Comparison of ENCODE assay signal across 1 cellular context in genomic region chr4:2811830-2812599, GRCh38.
TF ChIP-seq lines count a peak whose summit lies in the region.

No MANE protein-coding gene starts in this region.

TF ChIP-seq in HepG2, 621 proteins besides CTCF, POLR2A, EP300 and RAD21 (continued from another document and continues in another):
- TF ChIP-seq, protein P1, sequence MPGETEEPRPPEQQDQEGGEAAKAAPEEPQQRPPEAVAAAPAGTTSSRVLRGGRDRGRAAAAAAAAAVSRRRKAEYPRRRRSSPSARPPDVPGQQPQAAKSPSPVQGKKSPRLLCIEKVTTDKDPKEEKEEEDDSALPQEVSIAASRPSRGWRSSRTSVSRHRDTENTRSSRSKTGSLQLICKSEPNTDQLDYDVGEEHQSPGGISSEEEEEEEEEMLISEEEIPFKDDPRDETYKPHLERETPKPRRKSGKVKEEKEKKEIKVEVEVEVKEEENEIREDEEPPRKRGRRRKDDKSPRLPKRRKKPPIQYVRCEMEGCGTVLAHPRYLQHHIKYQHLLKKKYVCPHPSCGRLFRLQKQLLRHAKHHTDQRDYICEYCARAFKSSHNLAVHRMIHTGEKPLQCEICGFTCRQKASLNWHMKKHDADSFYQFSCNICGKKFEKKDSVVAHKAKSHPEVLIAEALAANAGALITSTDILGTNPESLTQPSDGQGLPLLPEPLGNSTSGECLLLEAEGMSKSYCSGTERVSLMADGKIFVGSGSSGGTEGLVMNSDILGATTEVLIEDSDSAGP (CRISPR knock-in tag; IDR thresholded peaks at IDR 0.05; ENCODE audit: borderline replicate concordance): no peak
- TF ChIP-seq ZBTB46 (CRISPR knock-in tag; IDR thresholded peaks at IDR 0.05; ENCODE audit: borderline replicate concordance) (no peak), NFKB2 (CRISPR knock-in tag; IDR thresholded peaks at IDR 0.05; ENCODE audit: borderline replicate concordance) (peak; percentile 47; the same call in 1 of the 2 replicates), AGO2 (optimal IDR thresholded peaks at IDR 0.05; ENCODE audit: low read depth, low read length) (peak; percentile 67), RBFOX2 (IDR thresholded peaks at IDR 0.05; ENCODE audit: low read depth, low read length) (peak; percentile 59; the same call in 1 of the 2 replicates), ZNF660 (CRISPR knock-in tag; IDR thresholded peaks at IDR 0.05; ENCODE audit: borderline replicate concordance, low read depth) (no peak), TEAD3 (CRISPR knock-in tag; optimal IDR thresholded peaks at IDR 0.05; ENCODE audit: borderline replicate concordance) (peak; percentile 31), ZNF460 (CRISPR knock-in tag; IDR thresholded peaks at IDR 0.05; ENCODE audit: borderline replicate concordance) (no peak), ZNF17 (CRISPR knock-in tag; IDR thresholded peaks at IDR 0.05) (no peak), MEF2D (CRISPR knock-in tag; IDR thresholded peaks at IDR 0.05) (0 out of 2 replicates have a peak, but pooled peaks have one; percentile 20), ZFP41 (CRISPR knock-in tag; IDR thresholded peaks at IDR 0.05; ENCODE audit: borderline replicate concordance) (no peak), ZNF296 (CRISPR knock-in tag; conservative IDR thresholded peaks at IDR 0.05) (no peak), ZBTB49 (CRISPR knock-in tag; IDR thresholded peaks at IDR 0.05; ENCODE audit: borderline replicate concordance) (no peak), GABPA (IDR thresholded peaks at IDR 0.05; ENCODE audit: low read depth, low read length) (peak; percentile 56), GABPA (CRISPR knock-in tag; IDR thresholded peaks at IDR 0.05; ENCODE audit: low read depth) (peak; percentile 77), ZNF781 (CRISPR knock-in tag; IDR thresholded peaks at IDR 0.05; ENCODE audit: borderline replicate concordance, not compliant biosample characterization) (no peak), ZBTB38 (CRISPR knock-in tag; IDR thresholded peaks at IDR 0.05) (peak; percentile 83), YEATS2 (CRISPR knock-in tag; IDR thresholded peaks at IDR 0.05; ENCODE audit: borderline replicate concordance) (no peak), GATAD2A (CRISPR knock-in tag; IDR thresholded peaks at IDR 0.05) (no peak), NR2F6 (IDR thresholded peaks at IDR 0.05) (no peak), NR2F6 (CRISPR knock-in tag; IDR thresholded peaks at IDR 0.05) (no peak), RNF2 (conservative IDR thresholded peaks at IDR 0.05; ENCODE audit: low read depth) (no peak), CREB1 (IDR thresholded peaks at IDR 0.05) (no peak), CREB1 (CRISPR knock-in tag; IDR thresholded peaks at IDR 0.05) (no peak), ZNF772 (CRISPR knock-in tag; IDR thresholded peaks at IDR 0.05) (no peak), ESRRA (CRISPR knock-in tag; IDR thresholded peaks at IDR 0.05; ENCODE audit: low read depth) (0 out of 2 replicates have a peak, but pooled peaks have one; percentile 32), ZNF564 (CRISPR knock-in tag; IDR thresholded peaks at IDR 0.05) (no peak), BORCS8-MEF2B (CRISPR knock-in tag; IDR thresholded peaks at IDR 0.05) (0 out of 2 replicates have a peak, but pooled peaks have one; percentile 43), ZNF367 (CRISPR knock-in tag; IDR thresholded peaks at IDR 0.05; ENCODE audit: borderline replicate concordance) (no peak), MED1 (CRISPR knock-in tag; IDR thresholded peaks at IDR 0.05) (0 out of 2 replicates have a peak, but pooled peaks have one; percentile 12), ZNF552 (CRISPR knock-in tag; IDR thresholded peaks at IDR 0.05; ENCODE audit: borderline replicate concordance) (no peak), ZNF446 (CRISPR knock-in tag; IDR thresholded peaks at IDR 0.05) (no peak), MYNN (CRISPR knock-in tag; IDR thresholded peaks at IDR 0.05; ENCODE audit: low read depth) (no peak), ZNF556 (CRISPR knock-in tag; IDR thresholded peaks at IDR 0.05; ENCODE audit: borderline replicate concordance) (0 out of 2 replicates have a peak, but pooled peaks have one; percentile 21)
- TF ChIP-seq, protein P2, sequence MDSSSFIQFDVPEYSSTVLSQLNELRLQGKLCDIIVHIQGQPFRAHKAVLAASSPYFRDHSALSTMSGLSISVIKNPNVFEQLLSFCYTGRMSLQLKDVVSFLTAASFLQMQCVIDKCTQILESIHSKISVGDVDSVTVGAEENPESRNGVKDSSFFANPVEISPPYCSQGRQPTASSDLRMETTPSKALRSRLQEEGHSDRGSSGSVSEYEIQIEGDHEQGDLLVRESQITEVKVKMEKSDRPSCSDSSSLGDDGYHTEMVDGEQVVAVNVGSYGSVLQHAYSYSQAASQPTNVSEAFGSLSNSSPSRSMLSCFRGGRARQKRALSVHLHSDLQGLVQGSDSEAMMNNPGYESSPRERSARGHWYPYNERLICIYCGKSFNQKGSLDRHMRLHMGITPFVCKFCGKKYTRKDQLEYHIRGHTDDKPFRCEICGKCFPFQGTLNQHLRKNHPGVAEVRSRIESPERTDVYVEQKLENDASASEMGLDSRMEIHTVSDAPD (CRISPR knock-in tag; IDR thresholded peaks at IDR 0.05): no peak
- TF ChIP-seq, protein P3, sequence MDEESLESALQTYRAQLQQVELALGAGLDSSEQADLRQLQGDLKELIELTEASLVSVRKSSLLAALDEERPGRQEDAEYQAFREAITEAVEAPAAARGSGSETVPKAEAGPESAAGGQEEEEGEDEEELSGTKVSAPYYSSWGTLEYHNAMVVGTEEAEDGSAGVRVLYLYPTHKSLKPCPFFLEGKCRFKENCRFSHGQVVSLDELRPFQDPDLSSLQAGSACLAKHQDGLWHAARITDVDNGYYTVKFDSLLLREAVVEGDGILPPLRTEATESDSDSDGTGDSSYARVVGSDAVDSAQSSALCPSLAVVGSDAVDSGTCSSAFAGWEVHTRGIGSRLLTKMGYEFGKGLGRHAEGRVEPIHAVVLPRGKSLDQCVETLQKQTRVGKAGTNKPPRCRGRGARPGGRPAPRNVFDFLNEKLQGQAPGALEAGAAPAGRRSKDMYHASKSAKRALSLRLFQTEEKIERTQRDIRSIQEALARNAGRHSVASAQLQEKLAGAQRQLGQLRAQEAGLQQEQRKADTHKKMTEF (CRISPR knock-in tag; IDR thresholded peaks at IDR 0.05): 0 out of 2 replicates have a peak, but pooled peaks have one; percentile 29
- TF ChIP-seq, protein P4, sequence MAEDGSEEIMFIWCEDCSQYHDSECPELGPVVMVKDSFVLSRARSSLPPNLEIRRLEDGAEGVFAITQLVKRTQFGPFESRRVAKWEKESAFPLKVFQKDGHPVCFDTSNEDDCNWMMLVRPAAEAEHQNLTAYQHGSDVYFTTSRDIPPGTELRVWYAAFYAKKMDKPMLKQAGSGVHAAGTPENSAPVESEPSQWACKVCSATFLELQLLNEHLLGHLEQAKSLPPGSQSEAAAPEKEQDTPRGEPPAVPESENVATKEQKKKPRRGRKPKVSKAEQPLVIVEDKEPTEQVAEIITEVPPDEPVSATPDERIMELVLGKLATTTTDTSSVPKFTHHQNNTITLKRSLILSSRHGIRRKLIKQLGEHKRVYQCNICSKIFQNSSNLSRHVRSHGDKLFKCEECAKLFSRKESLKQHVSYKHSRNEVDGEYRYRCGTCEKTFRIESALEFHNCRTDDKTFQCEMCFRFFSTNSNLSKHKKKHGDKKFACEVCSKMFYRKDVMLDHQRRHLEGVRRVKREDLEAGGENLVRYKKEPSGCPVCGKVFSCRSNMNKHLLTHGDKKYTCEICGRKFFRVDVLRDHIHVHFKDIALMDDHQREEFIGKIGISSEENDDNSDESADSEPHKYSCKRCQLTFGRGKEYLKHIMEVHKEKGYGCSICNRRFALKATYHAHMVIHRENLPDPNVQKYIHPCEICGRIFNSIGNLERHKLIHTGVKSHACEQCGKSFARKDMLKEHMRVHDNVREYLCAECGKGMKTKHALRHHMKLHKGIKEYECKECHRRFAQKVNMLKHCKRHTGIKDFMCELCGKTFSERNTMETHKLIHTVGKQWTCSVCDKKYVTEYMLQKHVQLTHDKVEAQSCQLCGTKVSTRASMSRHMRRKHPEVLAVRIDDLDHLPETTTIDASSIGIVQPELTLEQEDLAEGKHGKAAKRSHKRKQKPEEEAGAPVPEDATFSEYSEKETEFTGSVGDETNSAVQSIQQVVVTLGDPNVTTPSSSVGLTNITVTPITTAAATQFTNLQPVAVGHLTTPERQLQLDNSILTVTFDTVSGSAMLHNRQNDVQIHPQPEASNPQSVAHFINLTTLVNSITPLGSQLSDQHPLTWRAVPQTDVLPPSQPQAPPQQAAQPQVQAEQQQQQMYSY (CRISPR knock-in tag; IDR thresholded peaks at IDR 0.05): peak; percentile 98
- TF ChIP-seq, protein P5, sequence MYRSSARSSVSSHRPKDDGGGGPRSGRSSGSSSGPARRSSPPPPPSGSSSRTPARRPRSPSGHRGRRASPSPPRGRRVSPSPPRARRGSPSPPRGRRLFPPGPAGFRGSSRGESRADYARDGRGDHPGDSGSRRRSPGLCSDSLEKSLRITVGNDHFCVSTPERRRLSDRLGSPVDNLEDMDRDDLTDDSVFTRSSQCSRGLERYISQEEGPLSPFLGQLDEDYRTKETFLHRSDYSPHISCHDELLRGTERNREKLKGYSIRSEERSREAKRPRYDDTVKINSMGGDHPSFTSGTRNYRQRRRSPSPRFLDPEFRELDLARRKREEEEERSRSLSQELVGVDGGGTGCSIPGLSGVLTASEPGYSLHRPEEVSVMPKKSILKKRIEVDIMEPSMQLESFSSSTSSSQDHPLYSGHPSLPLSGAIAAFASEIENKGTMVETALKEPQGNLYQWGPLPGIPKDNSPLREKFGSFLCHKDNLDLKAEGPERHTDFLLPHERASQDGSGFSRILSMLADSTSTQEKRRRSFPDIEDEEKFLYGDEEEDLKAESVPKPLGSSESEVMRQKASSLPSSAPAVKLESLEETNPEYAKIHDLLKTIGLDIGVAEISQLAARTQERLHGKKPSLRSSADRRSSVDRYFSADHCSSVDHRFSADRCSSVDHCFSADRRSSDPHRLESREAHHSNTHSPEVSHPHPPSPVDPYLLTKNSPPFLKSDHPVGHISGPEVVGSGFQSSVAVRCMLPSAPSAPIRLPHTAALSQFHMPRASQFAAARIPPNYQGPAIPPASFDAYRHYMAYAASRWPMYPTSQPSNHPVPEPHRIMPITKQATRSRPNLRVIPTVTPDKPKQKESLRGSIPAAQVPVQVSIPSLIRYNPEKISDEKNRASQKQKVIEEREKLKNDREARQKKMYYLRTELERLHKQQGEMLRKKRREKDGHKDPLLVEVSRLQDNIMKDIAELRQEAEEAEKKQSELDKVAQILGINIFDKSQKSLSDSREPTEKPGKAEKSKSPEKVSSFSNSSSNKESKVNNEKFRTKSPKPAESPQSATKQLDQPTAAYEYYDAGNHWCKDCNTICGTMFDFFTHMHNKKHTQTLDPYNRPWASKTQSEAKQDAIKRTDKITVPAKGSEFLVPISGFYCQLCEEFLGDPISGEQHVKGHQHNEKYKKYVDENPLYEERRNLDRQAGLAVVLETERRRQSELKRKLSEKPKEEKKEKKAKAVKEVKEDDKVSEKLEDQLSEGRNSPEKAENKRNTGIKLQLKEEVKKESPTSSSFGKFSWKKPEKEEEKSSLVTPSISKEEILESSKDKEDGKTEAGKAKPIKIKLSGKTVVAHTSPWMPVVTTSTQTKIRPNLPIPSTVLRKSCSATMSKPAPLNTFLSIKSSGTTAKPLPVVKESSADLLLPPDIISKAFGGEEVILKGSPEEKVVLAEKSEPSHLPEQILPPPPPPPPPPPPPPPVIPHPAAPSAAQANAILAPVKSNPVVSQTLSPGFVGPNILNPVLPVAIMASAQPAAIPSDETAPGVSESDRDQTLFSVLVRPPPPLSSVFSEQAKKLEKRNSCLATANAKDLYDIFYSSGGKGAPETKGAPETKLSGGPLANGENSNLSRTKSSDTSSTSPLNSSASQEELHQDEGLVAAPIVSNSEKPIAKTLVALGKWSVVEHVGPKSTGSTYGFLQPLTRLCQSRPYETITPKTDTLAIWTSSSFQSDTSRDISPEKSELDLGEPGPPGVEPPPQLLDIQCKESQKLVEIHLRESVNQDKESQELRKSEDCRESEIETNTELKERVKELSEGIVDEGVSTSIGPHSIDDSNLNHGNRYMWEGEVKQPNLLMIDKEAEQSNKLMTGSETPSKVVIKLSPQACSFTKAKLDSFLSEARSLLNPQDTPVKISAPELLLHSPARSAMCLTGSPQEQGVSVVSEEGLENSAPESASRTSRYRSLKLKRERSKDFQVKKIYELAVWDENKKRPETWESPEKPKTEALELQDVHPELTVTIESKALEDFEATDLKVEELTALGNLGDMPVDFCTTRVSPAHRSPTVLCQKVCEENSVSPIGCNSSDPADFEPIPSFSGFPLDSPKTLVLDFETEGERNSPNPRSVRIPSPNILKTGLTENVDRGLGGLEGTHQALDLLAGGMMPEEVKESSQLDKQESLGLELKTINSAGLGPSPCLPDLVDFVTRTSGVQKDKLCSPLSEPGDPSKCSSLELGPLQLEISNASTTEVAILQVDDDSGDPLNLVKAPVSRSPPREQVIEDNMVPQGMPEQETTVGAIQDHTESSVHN (CRISPR knock-in tag; IDR thresholded peaks at IDR 0.05): no peak
